ENCODE assay signal across 8 cellular contexts in genomic region chr5:218457-219289, GRCh38. TPM values are rescaled to one million over a fixed set of nuclear protein-coding genes. Genes with fewer than 3 reads are reported as not detected.
DNase-seq lines count a peak whose midpoint lies in the region; ATAC-seq lines count a peak whose summit lies in the region.

No MANE protein-coding gene starts in this region.

- H3K9ac ChIP-seq in rectal smooth muscle tissue (ENCODE audit: low read length), result peak overlapping the region; percentile 90

- H3K4me3 ChIP-seq in right cardiac atrium (ENCODE audit: low read length), result peak overlapping the region; percentile 72
- peak overlapping the region; percentile 90 for H3K4me3 ChIP-seq in rectal smooth muscle tissue (ENCODE audit: low read length)

- H3K4me1 Mint-ChIP-seq in activated CD4-positive, alpha-beta T cell treated with anti-CD3 and anti-CD28 coated beads for 36 hours, result peaks cover 62% of the 10 kb centered on the region
- H3K4me1 Mint-ChIP-seq in activated naive CD8-positive, alpha-beta T cell treated with anti-CD3 and anti-CD28 coated beads for 36 hours, result peaks cover 61% of the 10 kb centered on the region

- H3K4me3 Mint-ChIP-seq in activated CD4-positive, alpha-beta T cell treated with anti-CD3 and anti-CD28 coated beads for 36 hours, result peak overlapping the region; percentile 94
- H3K4me3 Mint-ChIP-seq in activated naive CD8-positive, alpha-beta T cell treated with anti-CD3 and anti-CD28 coated beads for 36 hours, result peak overlapping the region; percentile 94

- peak overlapping the region; percentile 89 for H3K27ac Mint-ChIP-seq in activated CD4-positive, alpha-beta T cell treated with anti-CD3 and anti-CD28 coated beads for 36 hours
- H3K27ac Mint-ChIP-seq in activated naive CD8-positive, alpha-beta T cell treated with anti-CD3 and anti-CD28 coated beads for 36 hours, result peak overlapping the region; percentile 91

- ATAC-seq in activated CD4-positive, alpha-beta T cell treated with anti-CD3 and anti-CD28 coated beads for 36 hours, result peak; percentile 13
- ATAC-seq in HG02870 (IDR thresholded peaks at IDR 0.05; ENCODE audit: unreplicated experiment), result peak; percentile 16
- peak; percentile 69 to 71 for ATAC-seq in right cardiac atrium

- H3K9me3 Mint-ChIP-seq in activated CD4-positive, alpha-beta T cell treated with anti-CD3 and anti-CD28 coated beads for 36 hours (ENCODE audit: low read depth), result no peaks in the 10 kb centered on the region
- no peaks in the 10 kb centered on the region for H3K9me3 Mint-ChIP-seq in activated naive CD8-positive, alpha-beta T cell treated with anti-CD3 and anti-CD28 coated beads for 36 hours

- H3K36me3 ChIP-seq in rectal smooth muscle tissue (ENCODE audit: control insufficient read depth, insufficient read depth, low read length), result no peaks in the 10 kb centered on the region

- POLR2A ChIA-PET in activated CD4-positive, alpha-beta T cell treated with anti-CD3 and anti-CD28 coated beads for 36 hours (lab: Charles Lee), result interaction anchor here (1.0 to 1.1 kb wide), 2 partner anchors 28 to 30 kb away, joined by 3 read pairs; partner anchors contain the start of gene LRRC14B

- H3K27me3 ChIP-seq in right cardiac atrium (ENCODE audit: control insufficient read depth, insufficient read depth) (no peaks in the 10 kb centered on the region), rectal smooth muscle tissue (ENCODE audit: control insufficient read depth, insufficient read depth, low read length) (no peaks in the 10 kb centered on the region)

- H3K4me1 ChIP-seq in right cardiac atrium (ENCODE audit: control insufficient read depth, insufficient read depth, low read length) (no peaks in the 10 kb centered on the region), rectal smooth muscle tissue (ENCODE audit: control insufficient read depth, insufficient read depth, low read length) (no peaks in the 10 kb centered on the region)

- DNase-seq in activated CD4-positive, alpha-beta T cell treated with anti-CD3 and anti-CD28 coated beads for 36 hours, result peak; percentile 38
- no peak for DNase-seq in activated CD4-positive, alpha-beta T cell treated with anti-CD3 and anti-CD28 coated beads, Interleukin-2, amount 50 U/mL, for 1 hour
- DNase-seq in NCI-H748 (lab: John Stamatoyannopoulos, UW; ENCODE audit: unreplicated experiment) (peak; percentile 76), right cardiac atrium (peak; percentile 54 to 77 (median 72)), H4 (ENCODE audit: low spot score) (no peak)
- peak; percentile 30 for DNase-seq in activated naive CD8-positive, alpha-beta T cell treated with anti-CD3 and anti-CD28 coated beads for 36 hours

- H3K27me3 Mint-ChIP-seq in activated CD4-positive, alpha-beta T cell treated with anti-CD3 and anti-CD28 coated beads for 36 hours, result no peaks in the 10 kb centered on the region
- H3K27me3 Mint-ChIP-seq in activated naive CD8-positive, alpha-beta T cell treated with anti-CD3 and anti-CD28 coated beads for 36 hours, result no peaks in the 10 kb centered on the region

- WGBS in right cardiac atrium, result under 1% methylated on average over 73 of the region's 73 CpGs

- CTCF ChIA-PET in activated CD4-positive, alpha-beta T cell treated with anti-CD3 and anti-CD28 coated beads for 36 hours (lab: Charles Lee), result interaction anchor here (0.7 to 3.1 kb wide), 4 partner anchors 28 to 103 kb away, joined by 3 to 12 read pairs (median 4); partner anchors contain the start of genes AHRR and LRRC14B

- H3K27ac ChIP-seq in right cardiac atrium (ENCODE audit: low read length), result peak overlapping the region; percentile 74
- H3K27ac ChIP-seq in rectal smooth muscle tissue (ENCODE audit: low read depth, low read length), result peak overlapping the region; percentile 83

- H3K36me3 Mint-ChIP-seq in activated CD4-positive, alpha-beta T cell treated with anti-CD3 and anti-CD28 coated beads for 36 hours (ENCODE audit: low read depth), result peaks cover 23% of the 10 kb centered on the region
- peaks cover 19% of the 10 kb centered on the region for H3K36me3 Mint-ChIP-seq in activated naive CD8-positive, alpha-beta T cell treated with anti-CD3 and anti-CD28 coated beads for 36 hours

- intact Hi-C loops in activated CD4-positive, alpha-beta T cell treated with anti-CD3 and anti-CD28 coated beads for 36 hours (cut with DNase I, micrococcal nuclease), result loop anchor here (1.0 to 10.0 kb wide), 10 partner anchors 30 to 1584 kb away; partner anchors contain the start of genes PDCD6 (in 2 of the 2), BRD9 (in 1 of the 2), CEP72 (in 1 of the 2) and LPCAT1 (in 1 of the 2)
- intact Hi-C loops in right cardiac atrium (cut with DNase I), result no loop called here

- no peaks in the 10 kb centered on the region for H3K9me3 ChIP-seq in right cardiac atrium (ENCODE audit: control insufficient read depth, low read length)

RNA-seq across cellular contexts. Expression of gene SDHA, which starts 0.6 kb away (rescaled TPM):
- 100 to 1,000 TPM; 104 to 121 TPM for total RNA-seq in activated CD4-positive, alpha-beta T cell treated with anti-CD3 and anti-CD28 coated beads for 36 hours
- 100 to 1,000 TPM; 146 to 149 TPM for total RNA-seq in activated naive CD8-positive, alpha-beta T cell treated with anti-CD3 and anti-CD28 coated beads for 36 hours
- 100 to 1,000 TPM; 370 to 452 (median 422) TPM for total RNA-seq in right cardiac atrium
- 605 TPM for polyA plus RNA-seq in right cardiac atrium
- 70.3 and 79.9 TPM in 2 replicates for total RNA-seq in H4 (2014; rRNA removed; shearing (Covaris generic))

RNA-seq across cellular contexts. Expression of gene CCDC127, which starts 0.7 kb away (rescaled TPM):
- 1 to 10 TPM; 6.0 to 7.0 TPM for total RNA-seq in activated CD4-positive, alpha-beta T cell treated with anti-CD3 and anti-CD28 coated beads for 36 hours
- total RNA-seq in activated naive CD8-positive, alpha-beta T cell treated with anti-CD3 and anti-CD28 coated beads for 36 hours, result 1 to 10 TPM; 5.3 to 5.9 TPM
- 1 to 10 TPM; 8.1 to 9.8 (median 8.6) TPM for total RNA-seq in right cardiac atrium
- polyA plus RNA-seq in right cardiac atrium, result 6.1 TPM
- total RNA-seq in H4 (2014; rRNA removed; shearing (Covaris generic)), result 4.6 and 4.8 TPM in 2 replicates

RNA-seq across cellular contexts. Expression of gene LRRC14B, which starts 27.4 kb away (rescaled TPM):
- total RNA-seq in activated CD4-positive, alpha-beta T cell treated with anti-CD3 and anti-CD28 coated beads for 36 hours, result under 1 TPM in 1 of 2 experiments, not detected in 1; 0.11 TPM
- total RNA-seq in activated naive CD8-positive, alpha-beta T cell treated with anti-CD3 and anti-CD28 coated beads for 36 hours, result under 1 TPM in 1 of 2 experiments, not detected in 1; 0.23 TPM
- 10 to 100 TPM in 3 of 4 donors, 1 to 10 TPM in 1; 6.3 to 51.1 (median 30.8) TPM for total RNA-seq in right cardiac atrium
- polyA plus RNA-seq in right cardiac atrium, result 47.6 TPM
- not detected in 2 replicates for total RNA-seq in H4 (2014; rRNA removed; shearing (Covaris generic))

RNA-seq across cellular contexts. Expression of gene PDCD6, which starts 52.8 kb away (rescaled TPM):
- total RNA-seq in activated CD4-positive, alpha-beta T cell treated with anti-CD3 and anti-CD28 coated beads for 36 hours, result 10 to 100 TPM; 69.5 to 91.6 TPM
- total RNA-seq in activated naive CD8-positive, alpha-beta T cell treated with anti-CD3 and anti-CD28 coated beads for 36 hours, result 100 to 1,000 TPM in 1 of 2 experiments, 10 to 100 TPM in 1; 97.3 to 102 TPM
- 10 to 100 TPM; 29.7 to 41.8 (median 36.7) TPM for total RNA-seq in right cardiac atrium
- polyA plus RNA-seq in right cardiac atrium, result 61.0 TPM
- total RNA-seq in H4 (2014; rRNA removed; shearing (Covaris generic)), result 260 and 282 TPM in 2 replicates

Comparison
In these comparisons a context has a peak if more than half of its experiments do, and no peak if none do; other contexts are left out.
1. DNase-seq: peak in activated CD4-positive, alpha-beta T cell treated with anti-CD3 and anti-CD28 coated beads for 36 hours (single experiment), NCI-H748 (single experiment), activated naive CD8-positive, alpha-beta T cell treated with anti-CD3 and anti-CD28 coated beads for 36 hours (single experiment) and right cardiac atrium (3 of 3); none in activated CD4-positive, alpha-beta T cell treated with anti-CD3 and anti-CD28 coated beads, Interleukin-2, amount 50 U/mL, for 1 hour (single experiment) and H4 (single experiment).
2. ATAC-seq: peak in every context shown above with its lines; median percentile 70 in right cardiac atrium; 16 in HG02870; 13 in activated CD4-positive, alpha-beta T cell treated with anti-CD3 and anti-CD28 coated beads for 36 hours.
3. intact Hi-C loops: an anchor here in activated CD4-positive, alpha-beta T cell treated with anti-CD3 and anti-CD28 coated beads for 36 hours (1.0 to 10.0 kb wide); none called in right cardiac atrium.